7 cellular contexts compared by ENCODE assay signal in genomic region chr7:64625114-64626082, GRCh38. TPM values are rescaled to one million over a fixed set of nuclear protein-coding genes. Genes with fewer than 3 reads are reported as not detected.
DNase-seq lines count a peak whose midpoint lies in the region; ATAC-seq and TF ChIP-seq lines count a peak whose summit lies in the region.

No MANE protein-coding gene starts in this region.

- H3K4me1 ChIP-seq in body of pancreas: no peaks in the 10 kb centered on the region
- H3K4me1 ChIP-seq in naive thymus-derived CD4-positive, alpha-beta T cell (ENCODE audit: control insufficient read depth in 2 of 2, insufficient read depth in 2 of 2, low read length in 2 of 2): no peaks in the 10 kb centered on the region

- no peak for TF ChIP-seq POLR2A in body of pancreas (IDR thresholded peaks at IDR 0.05)

- H3K4me3 ChIP-seq in GM06990 (replicated peaks; ENCODE audit: low read depth, low read length) (no peak overlapping the region; the same call in 1 of the 2 replicates), body of pancreas (no peak overlapping the region)
- H3K4me3 ChIP-seq in naive thymus-derived CD4-positive, alpha-beta T cell (ENCODE audit: low read length): no peak overlapping the region

- no peak overlapping the region for H3K4me3 Mint-ChIP-seq in naive thymus-derived CD4-positive, alpha-beta T cell

- H3K9me3 ChIP-seq in body of pancreas: peaks cover 0 to 2% (median 0%) of the 10 kb centered on the region in 3 donors
- H3K9me3 ChIP-seq in naive thymus-derived CD4-positive, alpha-beta T cell (ENCODE audit: control insufficient read depth in 2 of 3, low read length in 3 of 3): peaks cover 0 to 3% (median 0%) of the 10 kb centered on the region in 3 experiments

- peaks cover 0 to 3% (median 0%) of the 10 kb centered on the region in 5 donors for H3K36me3 Mint-ChIP-seq in naive thymus-derived CD4-positive, alpha-beta T cell

- H3K36me3 ChIP-seq in GM06990 (ENCODE audit: control insufficient read depth, insufficient read depth, low read length) (no peaks in the 10 kb centered on the region), body of pancreas (replicated peaks in 1 of 2; ENCODE audit: insufficient read depth in 1 of 2, low read depth in 2 of 2) (no peaks in the 10 kb centered on the region)
- H3K36me3 ChIP-seq in naive thymus-derived CD4-positive, alpha-beta T cell (ENCODE audit: control insufficient read depth in 2 of 3, insufficient read depth in 3 of 3, low read length in 3 of 3): no peaks in the 10 kb centered on the region

- H3K9me3 Mint-ChIP-seq in naive thymus-derived CD4-positive, alpha-beta T cell: peaks cover 0 to 16% (median 2%) of the 10 kb centered on the region in 11 donors

- peak; percentile 53 for TF ChIP-seq CTCF in GM06990 (IDR thresholded peaks at IDR 0.05; ENCODE audit: insufficient read depth, low read length, poor library complexity, severe bottlenecking)
- peak; percentile 46 to 78 (median 54) for TF ChIP-seq CTCF in body of pancreas (IDR thresholded peaks at IDR 0.05)

- H3K27ac Mint-ChIP-seq in naive thymus-derived CD4-positive, alpha-beta T cell: peak overlapping the region in 1 of 9 donors; percentile 3

- ATAC-seq in HG03103 (IDR thresholded peaks at IDR 0.05; ENCODE audit: low read depth, unreplicated experiment) (peak; percentile 80), body of pancreas (no peak), HG03432 (IDR thresholded peaks at IDR 0.05; ENCODE audit: unreplicated experiment) (no peak), GM21360 (IDR thresholded peaks at IDR 0.05; ENCODE audit: unreplicated experiment) (no peak)
- ATAC-seq in naive thymus-derived CD4-positive, alpha-beta T cell: peak; percentile 65

- POLR2A ChIA-PET in naive thymus-derived CD4-positive, alpha-beta T cell (lab: Charles Lee): interaction anchor here (1.0 kb wide), 1 partner anchor 288 kb away, joined by 3 read pairs; no protein-coding TSS in a partner anchor

- intact Hi-C loops in body of pancreas (cut with DNase I): no loop called here
- intact Hi-C loops in naive thymus-derived CD4-positive, alpha-beta T cell (cut with micrococcal nuclease): loop anchor here in 1 of 2 donors (10.0 kb wide), 2 partner anchors 441 to 1621 kb away; no protein-coding TSS in a partner anchor

- no peaks in the 10 kb centered on the region for H3K4me1 Mint-ChIP-seq in naive thymus-derived CD4-positive, alpha-beta T cell

- H3K27me3 Mint-ChIP-seq in naive thymus-derived CD4-positive, alpha-beta T cell: no peaks in the 10 kb centered on the region

- 20 to 23% methylated on average over 12 of the region's 12 CpGs for WGBS in body of pancreas, 2 donors

- no peaks in the 10 kb centered on the region for H3K27me3 ChIP-seq in GM06990 (replicated peaks; ENCODE audit: control insufficient read depth, insufficient read depth, low read length)
- no peaks in the 10 kb centered on the region for H3K27me3 ChIP-seq in body of pancreas
- H3K27me3 ChIP-seq in naive thymus-derived CD4-positive, alpha-beta T cell (ENCODE audit: control insufficient read depth in 2 of 2, insufficient read depth in 2 of 2, low read length in 2 of 2): no peaks in the 10 kb centered on the region

- DNase-seq in GM06990 (ENCODE audit: extremely low read depth, insufficient read length) (no peak), body of pancreas (no peak), NCI-H510A treated with DMSO at 0.1 percent for 48 hours (lab: John Stamatoyannopoulos, UW) (no peak)
- DNase-seq in naive thymus-derived CD4-positive, alpha-beta T cell: peak in 5 of 9 donors; percentile 17 to 33 (median 31)

- CTCF ChIA-PET in naive thymus-derived CD4-positive, alpha-beta T cell (lab: Charles Lee): interaction anchor here (0.6 to 1.1 kb wide), 4 partner anchors 32 to 443 kb away, joined by 3 to 5 read pairs (median 3); no protein-coding TSS in a partner anchor

- no peak overlapping the region for H3K27ac ChIP-seq in body of pancreas
- H3K27ac ChIP-seq in naive thymus-derived CD4-positive, alpha-beta T cell (ENCODE audit: low read depth, low read length): no peak overlapping the region

RNA-seq across cellular contexts. Expression of gene ZNF107, which starts 40.5 kb away (rescaled TPM):
- total RNA-seq in body of pancreas: 1 to 10 TPM; 2.3 to 3.6 TPM
- total RNA-seq in naive thymus-derived CD4-positive, alpha-beta T cell: 10 to 100 TPM; 11.2 to 33.5 (median 17.3) TPM
- 10 to 100 TPM; 11.8 to 15.6 TPM for polyA plus RNA-seq in naive thymus-derived CD4-positive, alpha-beta T cell

Comparison
In these comparisons a context has a peak if more than half of its experiments do, and no peak if none do; other contexts are left out.
1. DNase-seq: peak in naive thymus-derived CD4-positive, alpha-beta T cell (5 of 9); none in GM06990 (single experiment), body of pancreas (0 of 4) and NCI-H510A treated with DMSO at 0.1 percent for 48 hours (single experiment).
2. ATAC-seq: peak in HG03103 (single experiment) and naive thymus-derived CD4-positive, alpha-beta T cell (single experiment); none in body of pancreas (single experiment), HG03432 (single experiment) and GM21360 (single experiment).